20 cellular contexts compared by ENCODE assay signal in genomic region chr1:206521694-206522402, GRCh38. TPM values are rescaled to one million over a fixed set of nuclear protein-coding genes. Genes with fewer than 3 reads are reported as not detected.
DNase-seq lines count a peak whose midpoint lies in the region; ATAC-seq, FAIRE-seq and TF ChIP-seq lines count a peak whose summit lies in the region.
"Had no signal": no experiment of that assay in that cellular context is flagged by ENCODE, and none has a peak within 500 bp of the region (broad histone marks: within the 10 kb centered on the region; RNA-seq: fewer than 3 reads in every experiment).

No MANE protein-coding gene starts in this region.

- no peak overlapping the region for H4K8ac ChIP-seq in neuronal stem cell (ENCODE audit: low read depth, low read length)

- no peak overlapping the region for H3K27ac Mint-ChIP-seq in activated T-helper 2 cell treated with anti-CD3 and anti-CD28 coated beads, Interferon-gamma antibody, Interleukin-2, Interleukin-4, amounts not matched to agents 10 μg/mL and 5 μg/mL and 100 μg/mL, durations not matched to agents 14 hours and 24 hours and 36 hours
- H3K27ac Mint-ChIP-seq: CD4-positive, CD25-positive, alpha-beta regulatory T cell had no signal

- H3K27ac ChIP-seq in HepG2 (ENCODE audit: extremely low read length, insufficient read depth, low read length): no peak overlapping the region
- peak overlapping the region in 1 of 3 donors; percentile 45 for H3K27ac ChIP-seq in right lobe of liver
- H3K27ac ChIP-seq in esophagus squamous epithelium: peak overlapping the region; percentile 7 to 87 (median 76)
- no peak overlapping the region for H3K27ac ChIP-seq in neuronal stem cell (replicated peaks; ENCODE audit: low read length)
- H3K27ac ChIP-seq: GM23248, Peyer's patch had no signal

- H3K4me2 ChIP-seq in HepG2 (ENCODE audit: low read depth, low read length) (peak overlapping the region; percentile 33), neuronal stem cell (ENCODE audit: insufficient read depth, low read length, poor library complexity, severe bottlenecking) (no peak overlapping the region)

- no peaks in the 10 kb centered on the region for H4K20me1 ChIP-seq in HepG2 (ENCODE audit: insufficient read depth, low read length)

- H3K9ac ChIP-seq in HepG2 (ENCODE audit: insufficient read depth, low read depth, low read length) (no peak overlapping the region), neuronal stem cell (ENCODE audit: low read depth, low read length, poor library complexity) (no peak overlapping the region)
- H3K9ac ChIP-seq: GM23248 had no signal

- H3K4me3 Mint-ChIP-seq in activated T-helper 2 cell treated with anti-CD3 and anti-CD28 coated beads, Interferon-gamma antibody, Interleukin-2, Interleukin-4, amounts not matched to agents 10 μg/mL and 5 μg/mL and 100 μg/mL, durations not matched to agents 14 hours and 24 hours and 36 hours (ENCODE audit: low read depth): no peak overlapping the region
- H3K4me3 Mint-ChIP-seq: CD4-positive, CD25-positive, alpha-beta regulatory T cell; IgD-negative memory B cell had no signal

- H3K9me3 Mint-ChIP-seq in activated T-helper 2 cell treated with anti-CD3 and anti-CD28 coated beads, Interferon-gamma antibody, Interleukin-2, Interleukin-4, amounts not matched to agents 10 μg/mL and 5 μg/mL and 100 μg/mL, durations not matched to agents 14 hours and 24 hours and 36 hours: no peaks in the 10 kb centered on the region
- H3K9me3 Mint-ChIP-seq: CD4-positive, CD25-positive, alpha-beta regulatory T cell; IgD-negative memory B cell had no signal

- TF ChIP-seq POLR2A in HepG2 (IDR thresholded peaks at IDR 0.05; ENCODE audit: insufficient read depth in 1 of 2, low read depth in 2 of 2, low read length in 2 of 2) (no peak), right lobe of liver (IDR thresholded peaks at IDR 0.05) (no peak), esophagus squamous epithelium (IDR thresholded peaks at IDR 0.05) (no peak)

- H2AFZ ChIP-seq in HepG2 (ENCODE audit: low read length) (no peak overlapping the region), neuronal stem cell (ENCODE audit: low read length) (peak overlapping the region; percentile 36)
- H2AFZ ChIP-seq: GM23248 had no signal

- H3K36me3 ChIP-seq in HepG2 (replicated peaks in 1 of 2; ENCODE audit: control insufficient read depth in 1 of 2, insufficient read depth in 2 of 2, low read length in 2 of 2): no peaks in the 10 kb centered on the region
- H3K36me3 ChIP-seq in right lobe of liver: no peaks in the 10 kb centered on the region
- peaks cover 0 to 16% (median 0%) of the 10 kb centered on the region in 3 donors for H3K36me3 ChIP-seq in esophagus squamous epithelium
- H3K36me3 ChIP-seq in neuronal stem cell (replicated peaks in 1 of 2; ENCODE audit: control insufficient read depth in 2 of 2, insufficient read depth in 2 of 2, low read length in 2 of 2): no peaks in the 10 kb centered on the region
- H3K36me3 ChIP-seq: Peyer's patch had no signal

- peak; percentile 61 for ATAC-seq in HepG2
- no peak for ATAC-seq in right lobe of liver
- no peak for ATAC-seq in HG03342 (IDR thresholded peaks at IDR 0.05; ENCODE audit: unreplicated experiment)
- ATAC-seq: HCT116 had no signal

- H2BK5ac ChIP-seq in neuronal stem cell (ENCODE audit: low read length): no peak overlapping the region

- no peak for FAIRE-seq in HepG2 (lab: Jason Lieb, UNC)
- FAIRE-seq: G401.6, GM12892 had no signal

- no peaks in the 10 kb centered on the region for H3K79me1 ChIP-seq in neuronal stem cell (ENCODE audit: low read depth, low read length)

- H3K23ac ChIP-seq in neuronal stem cell (ENCODE audit: low read depth, low read length, poor library complexity): no peak overlapping the region

- 0 out of 5 replicates have a peak, but pooled peaks cover 0 to 1% of the 10 kb centered on the region in 2 experiments for H3K27me3 ChIP-seq in HepG2 (ENCODE audit: control insufficient read depth in 1 of 2, insufficient read depth in 2 of 2, low read length in 2 of 2)
- no peaks in the 10 kb centered on the region for H3K27me3 ChIP-seq in right lobe of liver
- H3K27me3 ChIP-seq in esophagus squamous epithelium: no peaks in the 10 kb centered on the region
- peaks cover 0 to 17% (median 2%) of the 10 kb centered on the region in 3 experiments for H3K27me3 ChIP-seq in neuronal stem cell (ENCODE audit: control insufficient read depth in 3 of 3, insufficient read depth in 3 of 3, low read depth in 1 of 3, low read length in 3 of 3)
- H3K27me3 ChIP-seq: Peyer's patch had no signal

- no peak overlapping the region for H2AK5ac ChIP-seq in neuronal stem cell (ENCODE audit: low read depth, low read length)

- DNase-seq in HepG2 (ENCODE audit: low spot score) (no peak), right lobe of liver (no peak), esophagus squamous epithelium (lab: John Stamatoyannopoulos, UW) (no peak), neuronal stem cell (ENCODE audit: low spot score) (no peak), hypothalamus (lab: John Stamatoyannopoulos, UW) (no peak), NCI-H1092 treated with DMSO at 0.1 percent for 48 hours (lab: John Stamatoyannopoulos, UW) (no peak)
- no peak for DNase-seq in activated T-helper 2 cell treated with anti-CD3 and anti-CD28 coated beads, Interferon-gamma antibody, Interleukin-2, Interleukin-4, amounts not matched to agents 10 μg/mL and 5 μg/mL and 100 μg/mL, durations not matched to agents 14 hours and 24 hours and 36 hours (ENCODE audit: low spot score)
- DNase-seq: AML-193; CD4-positive, CD25-positive, alpha-beta regulatory T cell; DMS79; GM23248; NCI-H1436; NCI-H2107; NCI-H226; Peyer's patch had no signal

- POLR2A ChIA-PET in HepG2 (lab: Yijun Ruan, JAX): no interaction called here

- TF ChIP-seq RAD21 in HepG2 (CRISPR knock-in tag; IDR thresholded peaks at IDR 0.05): no peak

- H2BK15ac ChIP-seq in neuronal stem cell (ENCODE audit: low read length): no peak overlapping the region

- H4K91ac ChIP-seq in neuronal stem cell (ENCODE audit: low read depth, low read length, poor library complexity): no peak overlapping the region

- H3K4me1 ChIP-seq in HepG2 (ENCODE audit: insufficient read depth, low read length) (peaks cover 28% of the 10 kb centered on the region), right lobe of liver (peaks cover 0 to 47% (median 15%) of the 10 kb centered on the region in 4 donors), esophagus squamous epithelium (peaks cover 17 to 74% (median 17%) of the 10 kb centered on the region in 3 donors), neuronal stem cell (ENCODE audit: control insufficient read depth in 2 of 2, insufficient read depth in 1 of 2, low read depth in 1 of 2, low read length in 2 of 2) (peaks cover 2 to 4% of the 10 kb centered on the region in 2 donors)
- H3K4me1 ChIP-seq: Peyer's patch had no signal

- H3K27me3 Mint-ChIP-seq in activated T-helper 2 cell treated with anti-CD3 and anti-CD28 coated beads, Interferon-gamma antibody, Interleukin-2, Interleukin-4, amounts not matched to agents 10 μg/mL and 5 μg/mL and 100 μg/mL, durations not matched to agents 14 hours and 24 hours and 36 hours (ENCODE audit: low read depth): no peaks in the 10 kb centered on the region
- H3K27me3 Mint-ChIP-seq: CD4-positive, CD25-positive, alpha-beta regulatory T cell; IgD-negative memory B cell had no signal

- H3K36me3 Mint-ChIP-seq in activated T-helper 2 cell treated with anti-CD3 and anti-CD28 coated beads, Interferon-gamma antibody, Interleukin-2, Interleukin-4, amounts not matched to agents 10 μg/mL and 5 μg/mL and 100 μg/mL, durations not matched to agents 14 hours and 24 hours and 36 hours (ENCODE audit: low read depth): no peaks in the 10 kb centered on the region
- H3K36me3 Mint-ChIP-seq: CD4-positive, CD25-positive, alpha-beta regulatory T cell; IgD-negative memory B cell had no signal

- H3K14ac ChIP-seq in neuronal stem cell (ENCODE audit: low read length): no peak overlapping the region

- no peaks in the 10 kb centered on the region for H3K9me3 ChIP-seq in HepG2 (ENCODE audit: low read length)
- no peaks in the 10 kb centered on the region for H3K9me3 ChIP-seq in right lobe of liver
- H3K9me3 ChIP-seq in esophagus squamous epithelium: no peaks in the 10 kb centered on the region
- no peaks in the 10 kb centered on the region for H3K9me3 ChIP-seq in neuronal stem cell (replicated peaks in 1 of 2; ENCODE audit: control insufficient read depth in 2 of 2, insufficient read depth in 1 of 2, low read depth in 1 of 2, low read length in 2 of 2)
- H3K9me3 ChIP-seq: Peyer's patch had no signal

- H3K4ac ChIP-seq in neuronal stem cell (ENCODE audit: low read length): no peak overlapping the region

- no peak for TF ChIP-seq EP300 in HepG2 (IDR thresholded peaks at IDR 0.05; ENCODE audit: low read depth in 2 of 2, low read length in 2 of 2)
- TF ChIP-seq EP300 in HepG2 (CRISPR knock-in tag; IDR thresholded peaks at IDR 0.05; ENCODE audit: borderline replicate concordance): no peak

- 11% methylated on average over 8 of the region's 8 CpGs for WGBS in HepG2 (ENCODE audit: low lambda C conversion rate)
- 68% methylated on average over 7 of the region's 8 CpGs for WGBS in right lobe of liver (ENCODE audit: insufficient coverage, low coverage, low lambda C conversion rate, missing lambda C conversion rate)
- 62 to 67% methylated on average over 8 of the region's 8 CpGs for WGBS in esophagus squamous epithelium, 2 donors
- WGBS in neuronal stem cell (ENCODE audit: extremely low coverage in 2 of 2, insufficient read length in 2 of 2, insufficient replicate concordance in 1 of 2), 2 donors: no CpG with 5 or more reads among the region's 8 CpGs

- in situ Hi-C loops in HepG2 (cut with HindIII; ENCODE audit: extremely low pct_ligation_motif_present, low pct_unique_long_range_greater_than_20kb): no loop called here

- peaks cover 4% of the 10 kb centered on the region for H3K4me1 Mint-ChIP-seq in activated T-helper 2 cell treated with anti-CD3 and anti-CD28 coated beads, Interferon-gamma antibody, Interleukin-2, Interleukin-4, amounts not matched to agents 10 μg/mL and 5 μg/mL and 100 μg/mL, durations not matched to agents 14 hours and 24 hours and 36 hours (ENCODE audit: low read depth)
- H3K4me1 Mint-ChIP-seq: IgD-negative memory B cell had no signal

- H3K18ac ChIP-seq in neuronal stem cell (ENCODE audit: low read length): peak overlapping the region; percentile 13

- H2BK120ac ChIP-seq in neuronal stem cell (ENCODE audit: low read depth, low read length): no peak overlapping the region

- H3K79me2 ChIP-seq in HepG2 (ENCODE audit: insufficient read depth, low read length): no peaks in the 10 kb centered on the region

- no peak overlapping the region; a peak in 1 of 6 replicates for H3K4me3 ChIP-seq in HepG2 (replicated peaks in 1 of 3; ENCODE audit: insufficient read depth in 1 of 3, low read depth in 2 of 3, low read length in 3 of 3)
- H3K4me3 ChIP-seq in right lobe of liver: no peak overlapping the region
- H3K4me3 ChIP-seq in esophagus squamous epithelium: no peak overlapping the region
- no peak overlapping the region for H3K4me3 ChIP-seq in neuronal stem cell (ENCODE audit: low read length in 2 of 2)
- H3K4me3 ChIP-seq: GM23248, Peyer's patch had no signal

- BruUV-seq in HepG2 (replicated peaks; lab: Mats Ljungman, UMichigan): no TSS peak

- H2BK12ac ChIP-seq in neuronal stem cell (ENCODE audit: low read length): no peak overlapping the region

- CTCF ChIA-PET in HepG2 (lab: Yijun Ruan, JAX; ENCODE audit: low intra/inter-chr PET ratio, low total read pairs): no interaction called here

- TF ChIP-seq CTCF in HepG2 (CRISPR knock-in tag; IDR thresholded peaks at IDR 0.05) (no peak), right lobe of liver (IDR thresholded peaks at IDR 0.05) (no peak), esophagus squamous epithelium (IDR thresholded peaks at IDR 0.05) (no peak)

- intact Hi-C loops in HepG2 (cut with micrococcal nuclease; ENCODE audit: unreplicated experiment) (no loop called here), right lobe of liver (cut with DNase I) (no loop called here), esophagus squamous epithelium (cut with DNase I) (no loop called here)
- intact Hi-C loops in activated T-helper 2 cell treated with anti-CD3 and anti-CD28 coated beads, Interferon-gamma antibody, Interleukin-2, Interleukin-4, amounts not matched to agents 10 μg/mL and 5 μg/mL and 100 μg/mL, durations not matched to agents 14 hours and 24 hours and 36 hours (cut with micrococcal nuclease): no loop called here

RNA-seq across cellular contexts. Expression of gene RASSF5, which starts 14.5 kb away (rescaled TPM):
- 0.18 and 0.49 TPM in 2 replicates for total RNA-seq in HepG2 (2016; rRNA removed; fragmentation: Illumina TruSeq; extraction: Trizol)
- 0.09 TPM in 1 of 2 replicates, not detected in the other for total RNA-seq in HepG2 (2016; cell fraction: cytosol; rRNA removed; fragmentation: Illumina TruSeq; extraction: Trizol; ENCODE audit: low read depth)
- total RNA-seq in HepG2 (2016; cell fraction: insoluble cytoplasmic fraction; rRNA removed; fragmentation: Illumina TruSeq; extraction: Trizol): 0.24 and 0.36 TPM in 2 replicates
- 0.14 and 0.19 TPM in 2 replicates for total RNA-seq in HepG2 (2016; cell fraction: membrane; rRNA removed; fragmentation: Illumina TruSeq; extraction: Trizol)
- 0.22 and 0.47 TPM in 2 replicates for total RNA-seq in HepG2 (2016; cell fraction: nucleus; rRNA removed; fragmentation: Illumina TruSeq; extraction: Trizol)
- polyA plus RNA-seq in HepG2 (2011; rRNA removed): 0.40 and 0.50 TPM in 2 replicates
- 0.27 and 0.47 TPM in 2 replicates for polyA plus RNA-seq in HepG2 (2011; cell fraction: cytosol; rRNA removed)
- 0.58 and 0.66 TPM in 2 replicates for polyA plus RNA-seq in HepG2 (2011; cell fraction: nucleus; rRNA removed)
- 0.76 and 2.1 TPM in 2 replicates for polyA plus RNA-seq in HepG2 (2012)
- polyA plus RNA-seq in HepG2 (2016; cell fraction: cytosol; fragmentation: Illumina TruSeq; extraction: Trizol; ENCODE audit: low read depth): 0.03 and 0.06 TPM in 2 replicates
- polyA plus RNA-seq in HepG2 (2016; cell fraction: insoluble cytoplasmic fraction; fragmentation: Illumina TruSeq; extraction: Trizol; ENCODE audit: low read depth): 0.21 and 0.29 TPM in 2 replicates
- 0.09 and 0.11 TPM in 2 replicates for polyA plus RNA-seq in HepG2 (2016; cell fraction: membrane; fragmentation: Illumina TruSeq; extraction: Trizol; ENCODE audit: low read depth)
- polyA plus RNA-seq in HepG2 (2016; cell fraction: nucleus; fragmentation: Illumina TruSeq; extraction: Trizol; ENCODE audit: insufficient read depth, low read depth): 0.43 and 0.48 TPM in 2 replicates
- 0.30 and 18.0 TPM in 2 replicates for polyA minus RNA-seq in HepG2 (2011; rRNA and poly(A)+ RNA removed; ENCODE audit: low replicate concordance)
- 0.49 and 1.3 TPM in 2 replicates for polyA minus RNA-seq in HepG2 (2011; cell fraction: cytosol; rRNA and poly(A)+ RNA removed)
- 0.26 and 0.50 TPM in 2 replicates for polyA minus RNA-seq in HepG2 (2011; cell fraction: nucleus; rRNA and poly(A)+ RNA removed)
- 10 to 100 TPM in 5 of 6 experiments, 1 to 10 TPM in 1; 8.1 to 18.8 (median 12.6) TPM for total RNA-seq in right lobe of liver
- total RNA-seq in esophagus squamous epithelium: 10 to 100 TPM; 29.2 to 85.3 (median 35.1) TPM
- polyA plus RNA-seq in neuronal stem cell (2013, experiment 1 of 2): 0.50 TPM
- 0.51 TPM for polyA plus RNA-seq in neuronal stem cell (2013, experiment 2 of 2)
- 180 and 182 TPM in 2 replicates for total RNA-seq in activated T-helper 2 cell treated with anti-CD3 and anti-CD28 coated beads, Interferon-gamma antibody, Interleukin-2, Interleukin-4, amounts not matched to agents 10 μg/mL and 5 μg/mL and 100 μg/mL, durations not matched to agents 14 hours and 24 hours and 36 hours

RNA-seq across cellular contexts. Expression of gene IKBKE, which starts 51.6 kb away (rescaled TPM):
- total RNA-seq in HepG2 (2016; rRNA removed; fragmentation: Illumina TruSeq; extraction: Trizol) (4.0 and 5.8 TPM in 2 replicates), right lobe of liver (1 to 10 TPM in 5 of 6 experiments, under 1 TPM in 1; 0.86 to 2.7 (median 1.9) TPM), esophagus squamous epithelium (10 to 100 TPM; 12.6 to 23.7 (median 18.1) TPM)
- 1.5 and 1.8 TPM in 2 replicates for total RNA-seq in HepG2 (2016; cell fraction: cytosol; rRNA removed; fragmentation: Illumina TruSeq; extraction: Trizol; ENCODE audit: low read depth)
- total RNA-seq in HepG2 (2016; cell fraction: insoluble cytoplasmic fraction; rRNA removed; fragmentation: Illumina TruSeq; extraction: Trizol): 4.8 and 5.0 TPM in 2 replicates
- total RNA-seq in HepG2 (2016; cell fraction: membrane; rRNA removed; fragmentation: Illumina TruSeq; extraction: Trizol): 3.2 and 5.3 TPM in 2 replicates
- total RNA-seq in HepG2 (2016; cell fraction: nucleus; rRNA removed; fragmentation: Illumina TruSeq; extraction: Trizol): 4.7 and 6.1 TPM in 2 replicates
- 3.7 and 4.5 TPM in 2 replicates for polyA plus RNA-seq in HepG2 (2011; rRNA removed)
- polyA plus RNA-seq in HepG2 (2011; cell fraction: cytosol; rRNA removed): 2.1 and 3.7 TPM in 2 replicates
- 11.0 and 15.9 TPM in 2 replicates for polyA plus RNA-seq in HepG2 (2011; cell fraction: nucleus; rRNA removed)
- polyA plus RNA-seq in HepG2 (2012): 0.95 and 1.4 TPM in 2 replicates
- 2.2 and 2.8 TPM in 2 replicates for polyA plus RNA-seq in HepG2 (2016; cell fraction: cytosol; fragmentation: Illumina TruSeq; extraction: Trizol; ENCODE audit: low read depth)
- 3.9 and 4.3 TPM in 2 replicates for polyA plus RNA-seq in HepG2 (2016; cell fraction: insoluble cytoplasmic fraction; fragmentation: Illumina TruSeq; extraction: Trizol; ENCODE audit: low read depth)
- polyA plus RNA-seq in HepG2 (2016; cell fraction: membrane; fragmentation: Illumina TruSeq; extraction: Trizol; ENCODE audit: low read depth): 1.9 and 2.6 TPM in 2 replicates
- 7.2 and 7.3 TPM in 2 replicates for polyA plus RNA-seq in HepG2 (2016; cell fraction: nucleus; fragmentation: Illumina TruSeq; extraction: Trizol; ENCODE audit: insufficient read depth, low read depth)
- polyA minus RNA-seq in HepG2 (2011; rRNA and poly(A)+ RNA removed; ENCODE audit: low replicate concordance): 8.9 and 22.1 TPM in 2 replicates
- polyA minus RNA-seq in HepG2 (2011; cell fraction: cytosol; rRNA and poly(A)+ RNA removed): 1.3 and 2.0 TPM in 2 replicates
- polyA minus RNA-seq in HepG2 (2011; cell fraction: nucleus; rRNA and poly(A)+ RNA removed): 7.3 and 8.9 TPM in 2 replicates
- polyA plus RNA-seq in neuronal stem cell (2013, experiment 1 of 2): 0.49 TPM
- polyA plus RNA-seq in neuronal stem cell (2013, experiment 2 of 2): 0.47 TPM
- 33.8 and 33.9 TPM in 2 replicates for total RNA-seq in activated T-helper 2 cell treated with anti-CD3 and anti-CD28 coated beads, Interferon-gamma antibody, Interleukin-2, Interleukin-4, amounts not matched to agents 10 μg/mL and 5 μg/mL and 100 μg/mL, durations not matched to agents 14 hours and 24 hours and 36 hours

Comparison
In these comparisons a context has a peak if more than half of its experiments do, and no peak if none do; other contexts are left out.
1. RNA of gene RASSF5, which starts 14.5 kb away (total RNA-seq): 180 to 182 TPM in activated T-helper 2 cell treated with anti-CD3 and anti-CD28 coated beads, Interferon-gamma antibody, Interleukin-2, Interleukin-4, amounts not matched to agents 10 μg/mL and 5 μg/mL and 100 μg/mL, durations not matched to agents 14 hours and 24 hours and 36 hours, 29.2 to 85.3 TPM in esophagus squamous epithelium and 8.1 to 18.8 TPM in right lobe of liver; 0.09 to 0.49 TPM in HepG2; every median in the first group is over 4 times any median in the second.
2. H3K27ac ChIP-seq: peak in esophagus squamous epithelium (4 of 4); none in HepG2 (single experiment) and neuronal stem cell (single experiment).